1 cellular context compared by ENCODE assay signal in the genomic region with DNA sequence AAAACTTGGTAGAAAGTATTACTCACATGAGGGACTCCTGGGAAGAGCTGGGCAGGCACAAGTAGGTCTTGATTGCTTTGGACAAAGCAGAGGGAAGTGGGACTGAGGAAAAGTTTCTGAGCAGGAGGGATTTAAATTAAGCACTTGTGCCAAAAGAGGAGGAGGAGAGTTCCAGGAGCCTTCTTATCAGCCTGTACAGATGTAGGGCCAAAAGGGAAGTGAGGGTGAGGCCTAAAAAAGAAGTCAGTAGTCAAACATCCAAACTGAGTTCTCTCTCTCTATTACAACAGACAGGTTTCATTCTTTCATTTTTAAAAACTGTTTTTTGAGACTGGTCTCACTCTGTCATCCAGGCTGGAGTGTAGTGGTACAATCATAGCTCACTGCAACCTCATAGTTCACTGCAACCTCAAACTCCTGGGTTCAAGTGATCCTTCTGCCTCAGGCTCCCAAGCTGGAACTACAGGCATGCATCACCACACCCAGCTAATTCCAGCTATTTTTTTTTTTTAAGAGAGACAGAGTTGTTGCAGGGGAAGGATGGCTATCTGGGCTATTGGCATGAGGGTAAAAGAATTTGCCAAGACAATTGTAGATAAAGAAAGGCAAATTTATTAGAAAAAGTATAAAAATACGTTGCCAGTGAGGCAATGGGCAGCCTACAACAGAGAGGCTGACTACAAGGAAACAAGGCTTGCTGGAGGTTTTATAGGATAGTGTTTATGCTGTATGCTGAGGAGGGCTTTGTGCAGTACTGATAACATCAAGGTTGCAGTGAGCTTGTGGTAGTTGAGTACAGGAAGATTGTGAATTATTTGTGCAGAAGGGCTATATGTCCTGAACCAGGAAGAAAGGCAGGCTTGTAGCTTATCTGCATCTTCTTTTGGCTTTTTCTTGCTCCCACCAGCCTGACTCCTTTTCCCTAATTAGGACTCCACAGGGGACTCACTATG.
TF ChIP-seq lines count a peak whose summit lies in the region.

No MANE protein-coding gene starts in this region.

TF ChIP-seq in K562, 482 proteins besides CTCF, POLR2A, EP300 and RAD21 (continued from another document and continues in another):
- TF ChIP-seq PHB2 (IDR thresholded peaks at IDR 0.05; ENCODE audit: low read depth) (peak; percentile 67; the same call in 1 of the 2 replicates), TCF7 (IDR thresholded peaks at IDR 0.05; ENCODE audit: borderline replicate concordance) (no peak), ZNF12 (CRISPR knock-in tag; IDR thresholded peaks at IDR 0.05) (no peak), EP400 (IDR thresholded peaks at IDR 0.05) (no peak), C11orf30 (IDR thresholded peaks at IDR 0.05; ENCODE audit: low read depth) (no peak), DDX20 (tag; IDR thresholded peaks at IDR 0.05; ENCODE audit: low read depth) (no peak), MBD2 (IDR thresholded peaks at IDR 0.05; ENCODE audit: borderline replicate concordance, low read depth) (no peak; the same call in 1 of the 2 replicates), CBX3 (IDR thresholded peaks at IDR 0.05; ENCODE audit: borderline replicate concordance in 1 of 2, low read length in 2 of 2) (peak in 1 of 2 experiments; percentile 61; a peak in 1 of 3 replicates), MXI1 (IDR thresholded peaks at IDR 0.05; ENCODE audit: low read depth, low read length) (no peak), SNIP1 (IDR thresholded peaks at IDR 0.05; ENCODE audit: low read depth) (no peak), ZNF121 (CRISPR knock-in tag; conservative IDR thresholded peaks at IDR 0.05) (no peak), NFIX (CRISPR knock-in tag; IDR thresholded peaks at IDR 0.05; ENCODE audit: low read depth) (no peak), ETV5 (CRISPR knock-in tag; IDR thresholded peaks at IDR 0.05; ENCODE audit: low read depth) (no peak), POLR3G (IDR thresholded peaks at IDR 0.05; ENCODE audit: extremely low read depth, insufficient read length, insufficient replicate concordance) (no peak), NCOA4 (IDR thresholded peaks at IDR 0.05; ENCODE audit: partially characterized antibody) (no peak), BRD9 (IDR thresholded peaks at IDR 0.05; ENCODE audit: low read depth, partially characterized antibody) (peak; percentile 23), MECOM (CRISPR knock-in tag; IDR thresholded peaks at IDR 0.05) (0 out of 2 replicates have a peak, but pooled peaks have one; percentile 6), ETV6 (IDR thresholded peaks at IDR 0.05; ENCODE audit: borderline replicate concordance in 1 of 2, low read depth in 2 of 2, low read length in 1 of 2) (peak in 1 of 2 experiments; percentile 80; a peak in 2 of 4 replicates), ETV6 (CRISPR knock-in tag; IDR thresholded peaks at IDR 0.05; ENCODE audit: borderline replicate concordance) (no peak), COPS2 (conservative IDR thresholded peaks at IDR 0.05) (no peak), ARID2 (IDR thresholded peaks at IDR 0.05) (0 out of 2 replicates have a peak, but pooled peaks have one; percentile 30), WHSC1 (IDR thresholded peaks at IDR 0.05; ENCODE audit: low read length) (no peak), ZNF584 (CRISPR knock-in tag; IDR thresholded peaks at IDR 0.05; ENCODE audit: low read depth) (no peak), ETS2 (tag; IDR thresholded peaks at IDR 0.05; ENCODE audit: borderline replicate concordance, poor library complexity, severe bottlenecking) (no peak), CCAR2 (IDR thresholded peaks at IDR 0.05; ENCODE audit: low read depth, low read length) (no peak), RFX1 (IDR thresholded peaks at IDR 0.05) (no peak), HNRNPH1 (optimal IDR thresholded peaks at IDR 0.05; ENCODE audit: low read depth, low read length) (no peak), POLR2H (tag; IDR thresholded peaks at IDR 0.05; ENCODE audit: low read depth) (no peak), HDAC8 (tag; IDR thresholded peaks at IDR 0.05) (no peak), FOXJ2 (tag; IDR thresholded peaks at IDR 0.05) (no peak), KLF10 (CRISPR knock-in tag; IDR thresholded peaks at IDR 0.05) (no peak), NFRKB (IDR thresholded peaks at IDR 0.05; ENCODE audit: low read depth) (0 out of 2 replicates have a peak, but pooled peaks have one; percentile 22), TGIF2 (CRISPR knock-in tag; IDR thresholded peaks at IDR 0.05) (no peak), MTF1 (CRISPR knock-in tag; IDR thresholded peaks at IDR 0.05; ENCODE audit: borderline replicate concordance) (no peak), TAF9B (IDR thresholded peaks at IDR 0.05; ENCODE audit: partially characterized antibody) (no peak), SP1 (CRISPR knock-in tag; IDR thresholded peaks at IDR 0.05) (no peak), ZNF197 (CRISPR knock-in tag; IDR thresholded peaks at IDR 0.05; ENCODE audit: low read depth) (peak; percentile 70; the same call in 1 of the 2 replicates), KDM4B (IDR thresholded peaks at IDR 0.05; ENCODE audit: borderline replicate concordance in 2 of 2, low read depth in 1 of 2) (no peak), GTF2F1 (IDR thresholded peaks at IDR 0.05; ENCODE audit: low read depth, low read length) (no peak), ZEB2 (IDR thresholded peaks at IDR 0.05) (peak; percentile 51; the same call in 1 of the 2 replicates), RFX7 (CRISPR knock-in tag; IDR thresholded peaks at IDR 0.05) (no peak), MAZ (CRISPR knock-in tag; conservative IDR thresholded peaks at IDR 0.05 in 1 of 2, IDR thresholded peaks at IDR 0.05 in 1 of 2) (peak in 1 of 2 experiments; percentile 71; a peak in 2 of 4 replicates), KDM2B (CRISPR knock-in tag; IDR thresholded peaks at IDR 0.05) (no peak)
- TF ChIP-seq, protein P1, sequence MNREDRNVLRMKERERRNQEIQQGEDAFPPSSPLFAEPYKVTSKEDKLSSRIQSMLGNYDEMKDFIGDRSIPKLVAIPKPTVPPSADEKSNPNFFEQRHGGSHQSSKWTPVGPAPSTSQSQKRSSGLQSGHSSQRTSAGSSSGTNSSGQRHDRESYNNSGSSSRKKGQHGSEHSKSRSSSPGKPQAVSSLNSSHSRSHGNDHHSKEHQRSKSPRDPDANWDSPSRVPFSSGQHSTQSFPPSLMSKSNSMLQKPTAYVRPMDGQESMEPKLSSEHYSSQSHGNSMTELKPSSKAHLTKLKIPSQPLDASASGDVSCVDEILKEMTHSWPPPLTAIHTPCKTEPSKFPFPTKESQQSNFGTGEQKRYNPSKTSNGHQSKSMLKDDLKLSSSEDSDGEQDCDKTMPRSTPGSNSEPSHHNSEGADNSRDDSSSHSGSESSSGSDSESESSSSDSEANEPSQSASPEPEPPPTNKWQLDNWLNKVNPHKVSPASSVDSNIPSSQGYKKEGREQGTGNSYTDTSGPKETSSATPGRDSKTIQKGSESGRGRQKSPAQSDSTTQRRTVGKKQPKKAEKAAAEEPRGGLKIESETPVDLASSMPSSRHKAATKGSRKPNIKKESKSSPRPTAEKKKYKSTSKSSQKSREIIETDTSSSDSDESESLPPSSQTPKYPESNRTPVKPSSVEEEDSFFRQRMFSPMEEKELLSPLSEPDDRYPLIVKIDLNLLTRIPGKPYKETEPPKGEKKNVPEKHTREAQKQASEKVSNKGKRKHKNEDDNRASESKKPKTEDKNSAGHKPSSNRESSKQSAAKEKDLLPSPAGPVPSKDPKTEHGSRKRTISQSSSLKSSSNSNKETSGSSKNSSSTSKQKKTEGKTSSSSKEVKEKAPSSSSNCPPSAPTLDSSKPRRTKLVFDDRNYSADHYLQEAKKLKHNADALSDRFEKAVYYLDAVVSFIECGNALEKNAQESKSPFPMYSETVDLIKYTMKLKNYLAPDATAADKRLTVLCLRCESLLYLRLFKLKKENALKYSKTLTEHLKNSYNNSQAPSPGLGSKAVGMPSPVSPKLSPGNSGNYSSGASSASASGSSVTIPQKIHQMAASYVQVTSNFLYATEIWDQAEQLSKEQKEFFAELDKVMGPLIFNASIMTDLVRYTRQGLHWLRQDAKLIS (CRISPR knock-in tag; IDR thresholded peaks at IDR 0.05): no peak
- TF ChIP-seq, protein P2, sequence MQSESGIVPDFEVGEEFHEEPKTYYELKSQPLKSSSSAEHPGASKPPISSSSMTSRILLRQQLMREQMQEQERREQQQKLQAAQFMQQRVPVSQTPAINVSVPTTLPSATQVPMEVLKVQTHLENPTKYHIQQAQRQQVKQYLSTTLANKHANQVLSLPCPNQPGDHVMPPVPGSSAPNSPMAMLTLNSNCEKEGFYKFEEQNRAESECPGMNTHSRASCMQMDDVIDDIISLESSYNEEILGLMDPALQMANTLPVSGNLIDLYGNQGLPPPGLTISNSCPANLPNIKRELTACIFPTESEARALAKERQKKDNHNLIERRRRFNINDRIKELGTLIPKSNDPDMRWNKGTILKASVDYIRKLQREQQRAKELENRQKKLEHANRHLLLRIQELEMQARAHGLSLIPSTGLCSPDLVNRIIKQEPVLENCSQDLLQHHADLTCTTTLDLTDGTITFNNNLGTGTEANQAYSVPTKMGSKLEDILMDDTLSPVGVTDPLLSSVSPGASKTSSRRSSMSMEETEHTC (IDR thresholded peaks at IDR 0.05): no peak
- TF ChIP-seq, protein P3, sequence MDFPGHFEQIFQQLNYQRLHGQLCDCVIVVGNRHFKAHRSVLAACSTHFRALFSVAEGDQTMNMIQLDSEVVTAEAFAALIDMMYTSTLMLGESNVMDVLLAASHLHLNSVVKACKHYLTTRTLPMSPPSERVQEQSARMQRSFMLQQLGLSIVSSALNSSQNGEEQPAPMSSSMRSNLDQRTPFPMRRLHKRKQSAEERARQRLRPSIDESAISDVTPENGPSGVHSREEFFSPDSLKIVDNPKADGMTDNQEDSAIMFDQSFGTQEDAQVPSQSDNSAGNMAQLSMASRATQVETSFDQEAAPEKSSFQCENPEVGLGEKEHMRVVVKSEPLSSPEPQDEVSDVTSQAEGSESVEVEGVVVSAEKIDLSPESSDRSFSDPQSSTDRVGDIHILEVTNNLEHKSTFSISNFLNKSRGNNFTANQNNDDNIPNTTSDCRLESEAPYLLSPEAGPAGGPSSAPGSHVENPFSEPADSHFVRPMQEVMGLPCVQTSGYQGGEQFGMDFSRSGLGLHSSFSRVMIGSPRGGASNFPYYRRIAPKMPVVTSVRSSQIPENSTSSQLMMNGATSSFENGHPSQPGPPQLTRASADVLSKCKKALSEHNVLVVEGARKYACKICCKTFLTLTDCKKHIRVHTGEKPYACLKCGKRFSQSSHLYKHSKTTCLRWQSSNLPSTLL (IDR thresholded peaks at IDR 0.05): no peak
- TF ChIP-seq, protein P4, sequence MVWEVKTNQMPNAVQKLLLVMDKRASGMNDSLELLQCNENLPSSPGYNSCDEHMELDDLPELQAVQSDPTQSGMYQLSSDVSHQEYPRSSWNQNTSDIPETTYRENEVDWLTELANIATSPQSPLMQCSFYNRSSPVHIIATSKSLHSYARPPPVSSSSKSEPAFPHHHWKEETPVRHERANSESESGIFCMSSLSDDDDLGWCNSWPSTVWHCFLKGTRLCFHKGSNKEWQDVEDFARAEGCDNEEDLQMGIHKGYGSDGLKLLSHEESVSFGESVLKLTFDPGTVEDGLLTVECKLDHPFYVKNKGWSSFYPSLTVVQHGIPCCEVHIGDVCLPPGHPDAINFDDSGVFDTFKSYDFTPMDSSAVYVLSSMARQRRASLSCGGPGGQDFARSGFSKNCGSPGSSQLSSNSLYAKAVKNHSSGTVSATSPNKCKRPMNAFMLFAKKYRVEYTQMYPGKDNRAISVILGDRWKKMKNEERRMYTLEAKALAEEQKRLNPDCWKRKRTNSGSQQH (CRISPR knock-in tag; IDR thresholded peaks at IDR 0.05): no peak
- TF ChIP-seq, protein P5, sequence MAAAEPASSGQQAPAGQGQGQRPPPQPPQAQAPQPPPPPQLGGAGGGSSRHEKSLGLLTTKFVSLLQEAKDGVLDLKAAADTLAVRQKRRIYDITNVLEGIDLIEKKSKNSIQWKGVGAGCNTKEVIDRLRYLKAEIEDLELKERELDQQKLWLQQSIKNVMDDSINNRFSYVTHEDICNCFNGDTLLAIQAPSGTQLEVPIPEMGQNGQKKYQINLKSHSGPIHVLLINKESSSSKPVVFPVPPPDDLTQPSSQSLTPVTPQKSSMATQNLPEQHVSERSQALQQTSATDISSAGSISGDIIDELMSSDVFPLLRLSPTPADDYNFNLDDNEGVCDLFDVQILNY (CRISPR knock-in tag; IDR thresholded peaks at IDR 0.05): no peak
- TF ChIP-seq, protein P6, sequence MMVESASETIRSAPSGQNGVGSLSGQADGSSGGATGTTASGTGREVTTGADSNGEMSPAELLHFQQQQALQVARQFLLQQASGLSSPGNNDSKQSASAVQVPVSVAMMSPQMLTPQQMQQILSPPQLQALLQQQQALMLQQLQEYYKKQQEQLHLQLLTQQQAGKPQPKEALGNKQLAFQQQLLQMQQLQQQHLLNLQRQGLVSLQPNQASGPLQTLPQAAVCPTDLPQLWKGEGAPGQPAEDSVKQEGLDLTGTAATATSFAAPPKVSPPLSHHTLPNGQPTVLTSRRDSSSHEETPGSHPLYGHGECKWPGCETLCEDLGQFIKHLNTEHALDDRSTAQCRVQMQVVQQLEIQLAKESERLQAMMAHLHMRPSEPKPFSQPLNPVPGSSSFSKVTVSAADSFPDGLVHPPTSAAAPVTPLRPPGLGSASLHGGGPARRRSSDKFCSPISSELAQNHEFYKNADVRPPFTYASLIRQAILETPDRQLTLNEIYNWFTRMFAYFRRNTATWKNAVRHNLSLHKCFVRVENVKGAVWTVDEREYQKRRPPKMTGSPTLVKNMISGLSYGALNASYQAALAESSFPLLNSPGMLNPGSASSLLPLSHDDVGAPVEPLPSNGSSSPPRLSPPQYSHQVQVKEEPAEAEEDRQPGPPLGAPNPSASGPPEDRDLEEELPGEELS (CRISPR knock-in tag; IDR thresholded peaks at IDR 0.05; ENCODE audit: borderline replicate concordance): no peak
- TF ChIP-seq, protein P7, sequence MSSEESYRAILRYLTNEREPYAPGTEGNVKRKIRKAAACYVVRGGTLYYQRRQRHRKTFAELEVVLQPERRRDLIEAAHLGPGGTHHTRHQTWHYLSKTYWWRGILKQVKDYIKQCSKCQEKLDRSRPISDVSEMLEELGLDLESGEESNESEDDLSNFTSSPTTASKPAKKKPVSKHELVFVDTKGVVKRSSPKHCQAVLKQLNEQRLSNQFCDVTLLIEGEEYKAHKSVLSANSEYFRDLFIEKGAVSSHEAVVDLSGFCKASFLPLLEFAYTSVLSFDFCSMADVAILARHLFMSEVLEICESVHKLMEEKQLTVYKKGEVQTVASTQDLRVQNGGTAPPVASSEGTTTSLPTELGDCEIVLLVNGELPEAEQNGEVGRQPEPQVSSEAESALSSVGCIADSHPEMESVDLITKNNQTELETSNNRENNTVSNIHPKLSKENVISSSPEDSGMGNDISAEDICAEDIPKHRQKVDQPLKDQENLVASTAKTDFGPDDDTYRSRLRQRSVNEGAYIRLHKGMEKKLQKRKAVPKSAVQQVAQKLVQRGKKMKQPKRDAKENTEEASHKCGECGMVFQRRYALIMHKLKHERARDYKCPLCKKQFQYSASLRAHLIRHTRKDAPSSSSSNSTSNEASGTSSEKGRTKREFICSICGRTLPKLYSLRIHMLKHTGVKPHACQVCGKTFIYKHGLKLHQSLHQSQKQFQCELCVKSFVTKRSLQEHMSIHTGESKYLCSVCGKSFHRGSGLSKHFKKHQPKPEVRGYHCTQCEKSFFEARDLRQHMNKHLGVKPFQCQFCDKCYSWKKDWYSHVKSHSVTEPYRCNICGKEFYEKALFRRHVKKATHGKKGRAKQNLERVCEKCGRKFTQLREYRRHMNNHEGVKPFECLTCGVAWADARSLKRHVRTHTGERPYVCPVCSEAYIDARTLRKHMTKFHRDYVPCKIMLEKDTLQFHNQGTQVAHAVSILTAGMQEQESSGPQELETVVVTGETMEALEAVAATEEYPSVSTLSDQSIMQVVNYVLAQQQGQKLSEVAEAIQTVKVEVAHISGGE (CRISPR knock-in tag; IDR thresholded peaks at IDR 0.05): no peak; a peak in 1 of 6 replicates
